Comparison of ENCODE assay signal across 1 cellular context in genomic region chr18:79672490-79673276, GRCh38.
TF ChIP-seq lines count a peak whose summit lies in the region.

No MANE protein-coding gene starts in this region.

TF ChIP-seq in SK-N-SH, 30 proteins besides CTCF, POLR2A, EP300 and RAD21 (continued from another document):
- TF ChIP-seq IRF3 (IDR thresholded peaks at IDR 0.05; ENCODE audit: low read depth, low read length) (no peak), RCOR1 (IDR thresholded peaks at IDR 0.05; ENCODE audit: low read length) (peak; percentile 80; the same call in 1 of the 2 replicates), CHD2 (IDR thresholded peaks at IDR 0.05; ENCODE audit: low read length, partially characterized antibody) (peak; percentile 82)
